ENCODE assay signal across 19 cellular contexts in genomic region chr1:33758698-33759097, GRCh38.
A peak's percentile ranks its signal among the peaks of the same experiment; 100 is the strongest.
DNase-seq lines count a peak whose midpoint lies in the region; ATAC-seq, FAIRE-seq and TF ChIP-seq lines count a peak whose summit lies in the region.
"Had no signal": no experiment of that assay in that cellular context is flagged by ENCODE, and none has a peak within 500 bp of the region (broad histone marks: within the 10 kb centered on the region; RNA-seq: fewer than 3 reads in every experiment).

No MANE protein-coding gene starts in this region.

- peaks cover 8% of the 10 kb centered on the region for H3K9me3 ChIP-seq in mammary epithelial cell (replicated peaks; ENCODE audit: insufficient read depth, low read length)
- no peaks in the 10 kb centered on the region for H3K9me3 ChIP-seq in kidney (ENCODE audit: control insufficient read depth in 1 of 2, low read length in 2 of 2)
- no peaks in the 10 kb centered on the region for H3K9me3 ChIP-seq in vagina
- H3K9me3 ChIP-seq in right lobe of liver: no peaks in the 10 kb centered on the region
- H3K9me3 ChIP-seq: lower lobe of right lung, Peyer's patch had no signal

- no peaks in the 10 kb centered on the region for H3K27me3 Mint-ChIP-seq in MCF 10A (ENCODE audit: insufficient read depth, unreplicated experiment)
- H3K27me3 Mint-ChIP-seq: activated B cell treated with CpG ODN at 0.5 μM for 24 hours; activated naive CD4-positive, alpha-beta T cell treated with anti-CD3 and anti-CD28 coated beads, Interleukin-2, amount 10 ng/mL, durations not matched to agents 7 days and 5 days had no signal

- WGBS in mammary epithelial cell (ENCODE audit: low coverage, missing lambda C conversion rate): 18% methylated on average over 5 of the region's 5 CpGs
- WGBS in right lobe of liver (ENCODE audit: insufficient coverage, low coverage, low lambda C conversion rate, missing lambda C conversion rate): 45% methylated on average over 5 of the region's 5 CpGs

- peaks cover 35% of the 10 kb centered on the region for H3K9me3 Mint-ChIP-seq in MCF 10A (ENCODE audit: unreplicated experiment)
- H3K9me3 Mint-ChIP-seq: activated naive CD4-positive, alpha-beta T cell treated with anti-CD3 and anti-CD28 coated beads, Interleukin-2, amount 10 ng/mL, durations not matched to agents 7 days and 5 days; nephron progenitor cell had no signal

- H3K4me3 ChIP-seq in mammary epithelial cell (replicated peaks in 1 of 3; ENCODE audit: insufficient read depth in 1 of 3, low read depth in 2 of 3, low read length in 3 of 3) (no peak overlapping the region), cardiac fibroblast (replicated peaks in 1 of 2; ENCODE audit: low read depth in 2 of 2, low read length in 2 of 2) (no peak overlapping the region), kidney (ENCODE audit: low read length in 2 of 2) (no peak overlapping the region), vagina (no peak overlapping the region), right lobe of liver (no peak overlapping the region)
- H3K4me3 ChIP-seq: lower lobe of right lung, Peyer's patch had no signal

- H3K27ac ChIP-seq in mammary epithelial cell (ENCODE audit: insufficient read depth, low read depth, low read length) (no peak overlapping the region), kidney (ENCODE audit: low read depth in 2 of 2, low read length in 2 of 2) (no peak overlapping the region), vagina (no peak overlapping the region), right lobe of liver (no peak overlapping the region)
- H3K27ac ChIP-seq: lower lobe of right lung had no signal

- no peak for FAIRE-seq in kidney (lab: Jason Lieb, UNC)
- FAIRE-seq: endothelial cell of umbilical vein had no signal

- dilution Hi-C loops in mammary epithelial cell (cut with HindIII; ENCODE audit: low sequenced_read_pairs): no loop called here

- in situ Hi-C loops in mammary epithelial cell (cut with MboI; ENCODE audit: low sequenced_read_pairs in 2 of 2): no loop called here

- H3K9ac ChIP-seq in mammary epithelial cell (ENCODE audit: insufficient read depth, low read length) (no peak overlapping the region), kidney (ENCODE audit: low read length in 2 of 2) (no peak overlapping the region)

- H3K36me3 ChIP-seq in mammary epithelial cell (ENCODE audit: insufficient read depth, low read length) (no peaks in the 10 kb centered on the region), kidney (ENCODE audit: control insufficient read depth in 1 of 2, insufficient read depth in 2 of 2, low read length in 2 of 2) (no peaks in the 10 kb centered on the region), vagina (no peaks in the 10 kb centered on the region), right lobe of liver (no peaks in the 10 kb centered on the region)
- H3K36me3 ChIP-seq: lower lobe of right lung, Peyer's patch had no signal

- ATAC-seq in right lobe of liver (no peak), HG02763 (IDR thresholded peaks at IDR 0.05; ENCODE audit: unreplicated experiment) (no peak), HG02759 (IDR thresholded peaks at IDR 0.05; ENCODE audit: unreplicated experiment) (no peak)
- ATAC-seq: stimulated activated naive B cell treated with anti-CD40 and anti-IgM and Interleukin-4, amounts not matched to agents 10 μg/mL and 1 μg/mL and 100 μg/mL, for 72 hours had no signal

- DNase-seq in MCF 10A (ENCODE audit: unreplicated experiment): peak; percentile 42
- no peak for DNase-seq in mammary epithelial cell
- peak; percentile 22 to 51 for DNase-seq in cardiac fibroblast (ENCODE audit: low read depth in 2 of 2)
- peak; percentile 85 for DNase-seq in kidney
- DNase-seq in vagina (ENCODE audit: extremely low spot score in 2 of 2): peak; percentile 22 to 62
- no peak for DNase-seq in right lobe of liver
- DNase-seq: activated B cell treated with CpG ODN at 0.5 μM for 24 hours; activated CD8-positive, alpha-beta memory T cell treated with anti-CD3 and anti-CD28 coated beads, Interleukin-2, amount 50 U/mL, for 48 hours; activated naive CD4-positive, alpha-beta T cell treated with anti-CD3 and anti-CD28 coated beads, Interleukin-2, amount 10 ng/mL, durations not matched to agents 7 days and 5 days; lower lobe of right lung; NCI-H187; NCI-H526; nephron progenitor cell; Peyer's patch; stimulated activated naive B cell treated with anti-CD40 and anti-IgM and Interleukin-4, amounts not matched to agents 10 μg/mL and 1 μg/mL and 100 μg/mL, for 72 hours had no signal

- H2AFZ ChIP-seq in mammary epithelial cell (ENCODE audit: low read depth, low read length): no peak overlapping the region

- no peak overlapping the region for H3K27ac Mint-ChIP-seq in MCF 10A (ENCODE audit: low read depth, unreplicated experiment)
- H3K27ac Mint-ChIP-seq: activated B cell treated with CpG ODN at 0.5 μM for 24 hours; activated naive CD4-positive, alpha-beta T cell treated with anti-CD3 and anti-CD28 coated beads, Interleukin-2, amount 10 ng/mL, durations not matched to agents 7 days and 5 days; nephron progenitor cell; stimulated activated naive B cell treated with anti-CD40 and anti-IgM and Interleukin-4, amounts not matched to agents 10 μg/mL and 1 μg/mL and 100 μg/mL, for 72 hours had no signal

- H3K4me3 Mint-ChIP-seq in MCF 10A (ENCODE audit: unreplicated experiment): no peak overlapping the region
- H3K4me3 Mint-ChIP-seq: activated B cell treated with CpG ODN at 0.5 μM for 24 hours; activated naive CD4-positive, alpha-beta T cell treated with anti-CD3 and anti-CD28 coated beads, Interleukin-2, amount 10 ng/mL, durations not matched to agents 7 days and 5 days; central memory CD8-positive, alpha-beta T cell; nephron progenitor cell; stimulated activated naive B cell treated with anti-CD40 and anti-IgM and Interleukin-4, amounts not matched to agents 10 μg/mL and 1 μg/mL and 100 μg/mL, for 72 hours had no signal

- no peak overlapping the region for H3K4me2 ChIP-seq in mammary epithelial cell (ENCODE audit: insufficient read depth, low read depth, low read length)

- BruUV-seq in MCF 10A (replicated peaks; lab: Mats Ljungman, UMichigan): no TSS peak
- BruUV-seq in mammary epithelial cell (replicated peaks; lab: Mats Ljungman, UMichigan): no TSS peak

- H3K4me1 Mint-ChIP-seq in MCF 10A (ENCODE audit: insufficient read depth, unreplicated experiment): no peaks in the 10 kb centered on the region
- H3K4me1 Mint-ChIP-seq: activated B cell treated with CpG ODN at 0.5 μM for 24 hours; activated naive CD4-positive, alpha-beta T cell treated with anti-CD3 and anti-CD28 coated beads, Interleukin-2, amount 10 ng/mL, durations not matched to agents 7 days and 5 days; central memory CD8-positive, alpha-beta T cell; nephron progenitor cell; stimulated activated naive B cell treated with anti-CD40 and anti-IgM and Interleukin-4, amounts not matched to agents 10 μg/mL and 1 μg/mL and 100 μg/mL, for 72 hours had no signal

- no peak for TF ChIP-seq CTCF in MCF 10A (IDR thresholded peaks at IDR 0.05; ENCODE audit: unreplicated experiment)
- no peak for TF ChIP-seq CTCF in mammary epithelial cell (conservative IDR thresholded peaks at IDR 0.05 in 1 of 2, IDR thresholded peaks at IDR 0.05 in 1 of 2; ENCODE audit: extremely low read depth in 1 of 2, insufficient read depth in 1 of 2, low read depth in 1 of 2, low read length in 2 of 2)
- TF ChIP-seq CTCF in cardiac fibroblast (IDR thresholded peaks at IDR 0.05; ENCODE audit: low read depth, low read length): no peak
- no peak for TF ChIP-seq CTCF in kidney (IDR thresholded peaks at IDR 0.05; ENCODE audit: borderline replicate concordance, extremely low read depth, insufficient read depth)
- no peak for TF ChIP-seq CTCF in vagina (IDR thresholded peaks at IDR 0.05)
- TF ChIP-seq CTCF in right lobe of liver (IDR thresholded peaks at IDR 0.05): no peak

- no peaks in the 10 kb centered on the region for H4K20me1 ChIP-seq in mammary epithelial cell (ENCODE audit: insufficient read depth, low read length)

- no peaks in the 10 kb centered on the region for H3K27me3 ChIP-seq in mammary epithelial cell (ENCODE audit: insufficient read depth, low read length)
- no peaks in the 10 kb centered on the region for H3K27me3 ChIP-seq in vagina
- H3K27me3 ChIP-seq in right lobe of liver: no peaks in the 10 kb centered on the region
- H3K27me3 ChIP-seq: Peyer's patch had no signal

- POLR2A ChIA-PET in MCF 10A (lab: Yijun Ruan, JAX): interaction anchor here (0.5 kb wide), 1 partner anchor 547 kb away, joined by 3 read pairs; no protein-coding TSS in a partner anchor

- CTCF ChIA-PET in MCF 10A (lab: Yijun Ruan, JAX): no interaction called here
- CTCF ChIA-PET in mammary epithelial cell (lab: Charles Lee; ENCODE audit: low non-redundant PET): interaction anchor here (0.6 kb wide), 1 partner anchor 46 kb away, joined by 9 read pairs; no protein-coding TSS in a partner anchor

- no peaks in the 10 kb centered on the region for H3K36me3 Mint-ChIP-seq in MCF 10A (ENCODE audit: insufficient read depth, unreplicated experiment)
- H3K36me3 Mint-ChIP-seq: activated naive CD4-positive, alpha-beta T cell treated with anti-CD3 and anti-CD28 coated beads, Interleukin-2, amount 10 ng/mL, durations not matched to agents 7 days and 5 days; stimulated activated naive B cell treated with anti-CD40 and anti-IgM and Interleukin-4, amounts not matched to agents 10 μg/mL and 1 μg/mL and 100 μg/mL, for 72 hours had no signal

- H3K4me1 ChIP-seq in mammary epithelial cell (ENCODE audit: insufficient read depth, low read length) (no peaks in the 10 kb centered on the region), kidney (ENCODE audit: control insufficient read depth in 1 of 2, insufficient read depth in 1 of 2, low read depth in 1 of 2, low read length in 2 of 2) (peaks cover 0 to 2% of the 10 kb centered on the region in 2 donors), vagina (peaks cover 5% of the 10 kb centered on the region), right lobe of liver (no peaks in the 10 kb centered on the region)
- H3K4me1 ChIP-seq: lower lobe of right lung had no signal

- intact Hi-C loops in MCF 10A (cut with micrococcal nuclease): no loop called here
- intact Hi-C loops in mammary epithelial cell (cut with micrococcal nuclease): no loop called here
- intact Hi-C loops in kidney (cut with DNase I): no loop called here
- intact Hi-C loops in vagina (cut with DNase I): no loop called here
- intact Hi-C loops in right lobe of liver (cut with DNase I): no loop called here

- H3K79me2 ChIP-seq in mammary epithelial cell (ENCODE audit: insufficient read depth, low read length): no peaks in the 10 kb centered on the region

- TF ChIP-seq POLR2A in vagina (IDR thresholded peaks at IDR 0.05) (no peak), right lobe of liver (IDR thresholded peaks at IDR 0.05) (no peak)

Comparison
In these comparisons a context has a peak if more than half of its experiments do, and no peak if none do; other contexts are left out.
1. DNase-seq: peak in MCF 10A (single experiment), cardiac fibroblast (2 of 2), kidney (single experiment) and vagina (2 of 2); none in mammary epithelial cell (single experiment) and right lobe of liver (0 of 3).